In genomic region chr20:35503841-35504460, GRCh38 we compare ENCODE assay signal across 20 cellular contexts. TPM values are rescaled to one million over a fixed set of nuclear protein-coding genes. Genes with fewer than 3 reads are reported as not detected.
DNase-seq lines count a peak whose midpoint lies in the region; ATAC-seq and TF ChIP-seq lines count a peak whose summit lies in the region.
"Had no signal": no experiment of that assay in that cellular context is flagged by ENCODE, and none has a peak within 500 bp of the region (broad histone marks: within the 10 kb centered on the region; RNA-seq: fewer than 3 reads in every experiment).

No MANE protein-coding gene starts in this region.

- H3K36me3 ChIP-seq in A673 (ENCODE audit: insufficient read depth, low read length, poor library complexity, severe bottlenecking) = peaks cover 50% of the 10 kb centered on the region
- peaks cover 64% of the 10 kb centered on the region for H3K36me3 ChIP-seq in HAP-1 (replicated peaks)
- H3K36me3 ChIP-seq in CD8-positive, alpha-beta memory T cell (ENCODE audit: insufficient read depth, low read length) = peaks cover 74% of the 10 kb centered on the region
- H3K36me3 ChIP-seq: uterus had no signal

- H3K36me3 Mint-ChIP-seq in memory B cell = peaks cover 51% of the 10 kb centered on the region
- H3K36me3 Mint-ChIP-seq in CD8-positive, alpha-beta memory T cell = peaks cover 15 to 98% (median 35%) of the 10 kb centered on the region in 3 donors

- no peaks in the 10 kb centered on the region for H3K27me3 ChIP-seq in A673 (replicated peaks; ENCODE audit: insufficient read depth, low read depth, low read length, poor library complexity)
- H3K27me3 ChIP-seq in HAP-1 (ENCODE audit: low read depth) = no peaks in the 10 kb centered on the region
- H3K27me3 ChIP-seq in CD8-positive, alpha-beta memory T cell (ENCODE audit: insufficient read depth, low read length, poor library complexity, severe bottlenecking) = no peaks in the 10 kb centered on the region
- H3K27me3 ChIP-seq: foreskin keratinocyte, uterus had no signal

- intact Hi-C loops in A673 (cut with micrococcal nuclease; ENCODE audit: unreplicated experiment) = no loop called here

- peaks cover 63% of the 10 kb centered on the region for H3K4me1 Mint-ChIP-seq in memory B cell
- H3K4me1 Mint-ChIP-seq in CD8-positive, alpha-beta memory T cell = peaks cover 35 to 46% (median 37%) of the 10 kb centered on the region in 3 donors

- ATAC-seq in memory B cell (ENCODE audit: low read depth) (no peak), HG02885 (IDR thresholded peaks at IDR 0.05; ENCODE audit: poor library complexity, unreplicated experiment) (no peak), HG02840 (IDR thresholded peaks at IDR 0.05; ENCODE audit: low FRiP score, unreplicated experiment) (no peak)
- ATAC-seq: foreskin keratinocyte had no signal

- H3K9me3 Mint-ChIP-seq in memory B cell = no peaks in the 10 kb centered on the region
- H3K9me3 Mint-ChIP-seq in CD8-positive, alpha-beta memory T cell = no peaks in the 10 kb centered on the region

- H3K4me3 ChIP-seq in A673 (ENCODE audit: low read depth, low read length, poor library complexity, severe bottlenecking) = no peak overlapping the region
- no peak overlapping the region for H3K4me3 ChIP-seq in astrocyte of the spinal cord (ENCODE audit: low read depth, low read length)
- no peak overlapping the region for H3K4me3 ChIP-seq in HAP-1
- no peak overlapping the region for H3K4me3 ChIP-seq in CD8-positive, alpha-beta memory T cell (ENCODE audit: low read length)
- H3K4me3 ChIP-seq: prostate gland, SK-N-MC, uterus had no signal

- H3K27ac ChIP-seq in A673 (ENCODE audit: low read depth, low read length, poor library complexity, severe bottlenecking) = no peak overlapping the region
- no peak overlapping the region for H3K27ac ChIP-seq in CD8-positive, alpha-beta memory T cell (ENCODE audit: low read depth, low read length)
- H3K27ac ChIP-seq: foreskin keratinocyte, prostate gland, SK-N-MC, uterus had no signal

- in situ Hi-C loops in astrocyte of the spinal cord (cut with HindIII; ENCODE audit: low sequenced_read_pairs) = no loop called here
- in situ Hi-C loops in HAP-1 (cut with MboI; ENCODE audit: low sequenced_read_pairs) = no loop called here

- CTCF ChIA-PET in A673 (lab: Charles Lee) = no interaction called here
- CTCF ChIA-PET in CD8-positive, alpha-beta memory T cell (lab: Charles Lee) = interaction anchor here (1.7 kb wide), 1 partner anchor 13 kb away, joined by 9 read pairs; no protein-coding TSS in a partner anchor

- no peaks in the 10 kb centered on the region for H3K9me3 ChIP-seq in A673 (ENCODE audit: low read depth, low read length, poor library complexity, severe bottlenecking)
- H3K9me3 ChIP-seq in HAP-1 = no peaks in the 10 kb centered on the region
- no peaks in the 10 kb centered on the region for H3K9me3 ChIP-seq in CD8-positive, alpha-beta memory T cell (ENCODE audit: low read length)
- H3K9me3 ChIP-seq: prostate gland, uterus had no signal

- H3K27ac Mint-ChIP-seq in memory B cell = peak overlapping the region; percentile 54
- H3K27ac Mint-ChIP-seq in CD8-positive, alpha-beta memory T cell = peak overlapping the region in 4 of 8 donors; percentile 64 to 89 (median 70)

- BruUV-seq in A673 (replicated peaks; lab: Mats Ljungman, UMichigan) = no TSS peak

- TF ChIP-seq CTCF in A673 (conservative IDR thresholded peaks at IDR 0.05; ENCODE audit: low read depth, low read length) = no peak
- TF ChIP-seq CTCF in astrocyte of the spinal cord (IDR thresholded peaks at IDR 0.05; ENCODE audit: low read depth, low read length) = peak; percentile 1

- POLR2A ChIA-PET in A673 (lab: Charles Lee; ENCODE audit: low non-redundant PET) = interaction anchor here (0.5 kb wide), 1 partner anchor 376 kb away, joined by 7 read pairs; no protein-coding TSS in a partner anchor
- POLR2A ChIA-PET in CD8-positive, alpha-beta memory T cell (lab: Charles Lee) = interaction anchor here (1.4 kb wide), 1 partner anchor 13 kb away, joined by 5 read pairs; no protein-coding TSS in a partner anchor

- no peak overlapping the region for H3K4me3 Mint-ChIP-seq in memory B cell
- no peak overlapping the region for H3K4me3 Mint-ChIP-seq in CD8-positive, alpha-beta memory T cell

- H3K4me1 ChIP-seq in A673 (ENCODE audit: insufficient read depth, low read length, poor library complexity, severe bottlenecking) (no peaks in the 10 kb centered on the region), HAP-1 (no peaks in the 10 kb centered on the region)
- peaks cover 7% of the 10 kb centered on the region for H3K4me1 ChIP-seq in CD8-positive, alpha-beta memory T cell (ENCODE audit: insufficient read depth, low read length)
- H3K4me1 ChIP-seq: prostate gland, uterus had no signal

- DNase-seq in A673 (ENCODE audit: low spot score) (peak; percentile 14), COR-L47 (lab: John Stamatoyannopoulos, UW) (peak; percentile 12), astrocyte of the spinal cord (ENCODE audit: low read depth, low spot score) (peak; percentile 77), memory B cell (ENCODE audit: low spot score in 2 of 2) (no peak), HAP-1 (ENCODE audit: low spot score in 2 of 2) (no peak)
- DNase-seq in CD8-positive, alpha-beta memory T cell = no peak
- DNase-seq: activated CD8-positive, alpha-beta memory T cell treated with anti-CD3 and anti-CD28 coated beads, Interleukin-2, amount 50 U/mL, for 4 hours; effector CD8-positive, alpha-beta T cell; foreskin keratinocyte; GF-D8; NCI-H2029; stimulated activated CD4-positive, alpha-beta T cell treated with anti-CD3 and anti-CD28 coated beads, Interleukin-2, amount 100 ng/mL, for 24 hours had no signal

- H3K27me3 Mint-ChIP-seq in memory B cell = no peaks in the 10 kb centered on the region
- H3K27me3 Mint-ChIP-seq in CD8-positive, alpha-beta memory T cell = no peaks in the 10 kb centered on the region

RNA-seq across cellular contexts. Expression of gene C20orf173, which starts 25.5 kb away (rescaled TPM):
- not detected in 2 replicates for total RNA-seq in A673 (2021)
- not detected for total RNA-seq in CD8-positive, alpha-beta memory T cell
- polyA plus RNA-seq in CD8-positive, alpha-beta memory T cell = not detected
- total RNA-seq: foreskin keratinocyte, H1, mononuclear cell, prostate gland, uterus had no signal
- polyA plus RNA-seq: BJ, foreskin keratinocyte, H1 had no signal

RNA-seq across cellular contexts. Expression of gene ERGIC3, which starts 37.9 kb away (rescaled TPM):
- total RNA-seq in A673 (2021) = 256 and 258 TPM in 2 replicates
- total RNA-seq in CD8-positive, alpha-beta memory T cell = 100 to 1,000 TPM; 136 to 137 TPM
- 114 TPM for polyA plus RNA-seq in CD8-positive, alpha-beta memory T cell

RNA-seq across cellular contexts. Expression of gene CEP250, which starts 48.6 kb away (rescaled TPM):
- total RNA-seq in A673 (2021) = 56.6 and 59.0 TPM in 2 replicates
- 10 to 100 TPM; 34.8 to 42.2 TPM for total RNA-seq in CD8-positive, alpha-beta memory T cell
- polyA plus RNA-seq in CD8-positive, alpha-beta memory T cell = 17.2 TPM

Comparison
In these comparisons a context has a peak if more than half of its experiments do, and no peak if none do; other contexts are left out.
1. DNase-seq: peak in A673 (single experiment), COR-L47 (single experiment) and astrocyte of the spinal cord (single experiment); none in memory B cell (0 of 2), HAP-1 (0 of 2) and CD8-positive, alpha-beta memory T cell (0 of 5).